Comparison of ENCODE assay signal across 18 cellular contexts in the genomic region with DNA sequence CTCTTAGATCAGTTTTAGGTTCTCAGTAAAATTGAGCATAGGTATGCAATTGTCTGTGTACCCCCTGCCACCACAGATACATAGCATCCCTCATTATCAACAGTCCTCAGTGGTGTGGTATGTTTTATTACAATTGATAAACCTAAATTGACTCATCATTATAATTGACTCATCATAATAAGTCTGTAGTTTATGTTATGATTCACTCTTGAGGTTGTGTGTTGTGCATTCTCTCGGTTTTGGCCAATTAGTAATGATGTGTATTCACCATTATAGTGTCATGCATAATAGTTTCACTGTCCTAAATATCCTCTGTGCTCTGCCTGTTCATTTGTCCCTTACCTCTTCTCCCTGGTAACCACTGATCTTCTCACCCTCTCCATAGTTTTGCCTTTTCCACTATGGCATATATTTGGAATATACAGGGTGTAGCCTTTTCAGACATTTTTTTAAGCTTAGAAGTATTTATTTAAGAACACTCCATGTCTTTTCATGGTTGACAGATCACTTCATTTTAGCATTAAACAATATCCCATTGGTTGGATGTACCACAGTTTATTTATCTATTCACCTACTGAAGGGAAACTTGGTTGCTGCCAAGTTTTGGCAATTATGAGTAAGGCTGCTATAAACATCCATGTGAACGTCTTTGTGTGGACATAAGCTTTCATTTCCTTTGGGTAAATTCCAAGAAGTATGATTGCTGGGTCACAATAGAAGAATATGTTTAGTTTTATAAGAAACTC.
DNase-seq lines count a peak whose midpoint lies in the region; ATAC-seq and TF ChIP-seq lines count a peak whose summit lies in the region.
"Had no signal": no experiment of that assay in that cellular context is flagged by ENCODE, and none has a peak within 500 bp of the region (broad histone marks: within the 10 kb centered on the region; RNA-seq: fewer than 3 reads in every experiment).

No MANE protein-coding gene starts in this region.

- H3K36me3 ChIP-seq in SK-N-SH (replicated peaks in 1 of 2; ENCODE audit: control insufficient read depth in 1 of 2, insufficient read depth in 2 of 2, low read length in 1 of 2), result no peaks in the 10 kb centered on the region
- no peaks in the 10 kb centered on the region for H3K36me3 ChIP-seq in left lung
- H3K36me3 ChIP-seq: ovary had no signal

- H3K79me2 ChIP-seq in SK-N-SH (ENCODE audit: insufficient read depth), result no peaks in the 10 kb centered on the region

- H2AFZ ChIP-seq in SK-N-SH (ENCODE audit: low read depth), result no peak overlapping the region

- no peak for TF ChIP-seq RAD21 in SK-N-SH (IDR thresholded peaks at IDR 0.05; ENCODE audit: low read length)

- no peaks in the 10 kb centered on the region for H3K9me3 ChIP-seq in SK-N-SH
- H3K9me3 ChIP-seq in left lung, result no peaks in the 10 kb centered on the region
- H3K9me3 ChIP-seq: ovary had no signal

- ATAC-seq in SK-N-SH treated with all-trans-retinoic acid at 6 μM for 48 hours (no peak), left lung (no peak), HG02610 (IDR thresholded peaks at IDR 0.05; ENCODE audit: unreplicated experiment) (no peak)
- ATAC-seq: activated T-helper 17 cell treated with anti-CD3 and anti-CD28 coated beads, Interleukin-2, amount 50 U/mL, for 72 hours; stimulated activated naive CD8-positive, alpha-beta T cell treated with anti-CD3 and anti-CD28 coated beads, Interleukin-15, Interleukin-2, amounts not matched to agents 100 U/mL and 50 U/mL, for 24 hours had no signal

- no peaks in the 10 kb centered on the region for H3K9me2 ChIP-seq in SK-N-SH

- H3K9ac ChIP-seq in SK-N-SH, result no peak overlapping the region

- no peaks in the 10 kb centered on the region for H3F3A ChIP-seq in SK-N-SH (replicated peaks; ENCODE audit: insufficient read depth)

- no peak overlapping the region for H3K4me2 ChIP-seq in SK-N-SH
- H3K4me2 ChIP-seq: smooth muscle cell had no signal

- no peak for TF ChIP-seq CTCF in SK-N-SH (IDR thresholded peaks at IDR 0.05)
- no peak for TF ChIP-seq CTCF in fibroblast of pulmonary artery (IDR thresholded peaks at IDR 0.05; ENCODE audit: low read length, missing control alignments)
- no peak for TF ChIP-seq CTCF in left lung (IDR thresholded peaks at IDR 0.05)

- TF ChIP-seq EP300 in SK-N-SH (IDR thresholded peaks at IDR 0.05; ENCODE audit: borderline replicate concordance in 1 of 2, low read depth in 1 of 2, low read length in 1 of 2), result no peak

- CTCF ChIA-PET in SK-N-SH (lab: Yijun Ruan, JAX) (interaction anchor here (1.2 kb wide), 1 partner anchor 15 kb away, joined by 3 read pairs; no protein-coding TSS in a partner anchor), HEK293T (lab: Yijun Ruan, JAX) (no interaction called here)

- H3K4me1 ChIP-seq in SK-N-SH (ENCODE audit: control insufficient read depth in 1 of 2, insufficient read depth in 2 of 2, low read depth in 1 of 2, low read length in 1 of 2), result no peaks in the 10 kb centered on the region
- no peaks in the 10 kb centered on the region for H3K4me1 ChIP-seq in left lung

- no peak overlapping the region for H3K4me3 ChIP-seq in SK-N-SH (ENCODE audit: low read depth in 2 of 2, low read length in 1 of 2)
- no peak overlapping the region for H3K4me3 ChIP-seq in fibroblast of pulmonary artery (replicated peaks; ENCODE audit: low read depth, low read length)
- H3K4me3 ChIP-seq in left lung, result no peak overlapping the region
- H3K4me3 ChIP-seq: ovary, smooth muscle cell had no signal

- H3K27me3 ChIP-seq in SK-N-SH (ENCODE audit: insufficient read depth) (no peaks in the 10 kb centered on the region), left lung (no peaks in the 10 kb centered on the region)
- H3K27me3 ChIP-seq: ovary had no signal

- WGBS in SK-N-SH (ENCODE audit: low lambda C conversion rate), result 10% methylated on average over 2 of the region's 2 CpGs

- DNase-seq in SK-N-SH (no peak), amniotic epithelial cell (ENCODE audit: low read depth) (peak; percentile 79), fibroblast of pulmonary artery (ENCODE audit: low read depth) (peak; percentile 76), left lung (no peak), HEK293T (ENCODE audit: extremely low spot score) (no peak), cerebellar cortex (ENCODE audit: low spot score) (no peak)
- DNase-seq: activated CD4-positive, alpha-beta T cell treated with anti-CD3 and anti-CD28 coated beads, Interleukin-2, amount 50 U/mL, for 48 hours; aorta; kidney; NCI-H187 treated with DMSO at 0.1 percent for 48 hours; NCI-H774; ovary; SHP77 treated with DMSO at 0.1 percent for 48 hours; stimulated activated naive CD8-positive, alpha-beta T cell treated with anti-CD3 and anti-CD28 coated beads, Interleukin-15, Interleukin-2, amounts not matched to agents 100 U/mL and 50 U/mL, for 24 hours had no signal

- no peaks in the 10 kb centered on the region for H4K20me1 ChIP-seq in SK-N-SH (ENCODE audit: insufficient read depth)

- intact Hi-C loops in left lung (cut with DNase I), result no loop called here

- POLR2A ChIA-PET in SK-N-SH (lab: Yijun Ruan, JAX), result no interaction called here
- POLR2A ChIA-PET in HEK293T (lab: Yijun Ruan, JAX), result no interaction called here

- H3K27ac ChIP-seq in SK-N-SH (ENCODE audit: low read depth in 2 of 2, low read length in 1 of 2) (no peak overlapping the region), left lung (no peak overlapping the region)
- H3K27ac ChIP-seq: ovary had no signal

TF ChIP-seq in SK-N-SH treated with all-trans-retinoic acid at 6 μM for 48 hours, 23 proteins besides CTCF, POLR2A, EP300 and RAD21:
- TF ChIP-seq ESRRG (CRISPR knock-in tag; IDR thresholded peaks at IDR 0.05), result no peak
- TF ChIP-seq CREB5 (CRISPR knock-in tag; IDR thresholded peaks at IDR 0.05; ENCODE audit: low read depth), result no peak
- TF ChIP-seq ZC3H10 (CRISPR knock-in tag; IDR thresholded peaks at IDR 0.05), result 0 out of 2 replicates have a peak, but pooled peaks have one; percentile 32
- TF ChIP-seq ZFP30 (CRISPR knock-in tag; IDR thresholded peaks at IDR 0.05), result no peak
TF ChIP-seq in SK-N-SH treated with all-trans-retinoic acid at 6 μM for 48 hours: peak in this region for 1.

TF ChIP-seq in SK-N-SH, 30 proteins besides CTCF, POLR2A, EP300 and RAD21 (continues in another document):
- no peak for TF ChIP-seq USF2 (IDR thresholded peaks at IDR 0.05; ENCODE audit: borderline replicate concordance, low read depth, low read length)
- TF ChIP-seq TEAD4 (IDR thresholded peaks at IDR 0.05; ENCODE audit: borderline replicate concordance, insufficient read depth), result no peak
- no peak for TF ChIP-seq NFIC (IDR thresholded peaks at IDR 0.05; ENCODE audit: borderline replicate concordance)
- TF ChIP-seq CHD2 (IDR thresholded peaks at IDR 0.05; ENCODE audit: low read length, partially characterized antibody), result no peak
- TF ChIP-seq, protein P1, sequence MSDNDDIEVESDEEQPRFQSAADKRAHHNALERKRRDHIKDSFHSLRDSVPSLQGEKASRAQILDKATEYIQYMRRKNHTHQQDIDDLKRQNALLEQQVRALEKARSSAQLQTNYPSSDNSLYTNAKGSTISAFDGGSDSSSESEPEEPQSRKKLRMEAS (IDR thresholded peaks at IDR 0.05; ENCODE audit: low read depth), result no peak
- TF ChIP-seq SIN3A (IDR thresholded peaks at IDR 0.05; ENCODE audit: borderline replicate concordance, low read depth, low read length), result no peak

TF ChIP-seq in HEK293T, 16 proteins besides CTCF, POLR2A, EP300 and RAD21:
- no peak for TF ChIP-seq ZNF384 (IDR thresholded peaks at IDR 0.05)
- no peak for TF ChIP-seq FOXA1 (IDR thresholded peaks at IDR 0.05)
- TF ChIP-seq TARDBP (IDR thresholded peaks at IDR 0.05), result no peak
- no peak for TF ChIP-seq HDGF (IDR thresholded peaks at IDR 0.05; ENCODE audit: borderline replicate concordance)
- no peak for TF ChIP-seq L3MBTL2 (conservative IDR thresholded peaks at IDR 0.05)
- no peak for TF ChIP-seq SUZ12 (IDR thresholded peaks at IDR 0.05)
- TF ChIP-seq LEF1 (IDR thresholded peaks at IDR 0.05; ENCODE audit: borderline replicate concordance), result no peak
- TF ChIP-seq FOXM1 (IDR thresholded peaks at IDR 0.05; ENCODE audit: borderline replicate concordance), result no peak

Comparison
In these comparisons a context has a peak if more than half of its experiments do, and no peak if none do; other contexts are left out.
1. DNase-seq: peak in amniotic epithelial cell (single experiment) and fibroblast of pulmonary artery (single experiment); none in SK-N-SH (single experiment), left lung (0 of 2), HEK293T (single experiment) and cerebellar cortex (single experiment).